ENCODE assay signal across 22 cellular contexts in the genomic region with DNA sequence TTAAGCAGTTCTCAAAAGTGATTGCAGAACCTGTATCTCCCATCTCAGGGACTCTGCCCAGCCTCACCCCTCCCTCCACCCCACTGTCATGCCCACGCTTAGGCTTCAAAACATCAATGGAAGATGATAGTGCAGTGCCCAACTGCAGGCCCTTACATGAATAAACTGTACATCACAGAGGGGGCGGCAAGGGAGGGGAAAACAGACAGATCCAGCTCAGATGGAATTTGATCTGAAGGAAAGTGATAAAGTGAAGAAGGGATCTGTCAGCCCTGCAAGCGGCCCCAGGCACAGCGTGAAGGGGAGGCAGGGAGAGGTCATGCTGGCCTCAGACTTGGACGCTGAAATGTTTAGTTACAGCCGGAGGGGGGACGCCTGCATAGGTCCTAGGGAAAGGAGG. TPM values are rescaled to one million over a fixed set of nuclear protein-coding genes. Genes with fewer than 3 reads are reported as not detected.
A peak's percentile ranks its signal among the peaks of the same experiment; 100 is the strongest.
DNase-seq lines count a peak whose midpoint lies in the region; ATAC-seq and TF ChIP-seq lines count a peak whose summit lies in the region.
"Had no signal": no experiment of that assay in that cellular context is flagged by ENCODE, and none has a peak within 500 bp of the region (broad histone marks: within the 10 kb centered on the region; RNA-seq: fewer than 3 reads in every experiment).

No MANE protein-coding gene starts in this region.

- no peak overlapping the region for H3K4me3 ChIP-seq in colonic mucosa
- no peak overlapping the region for H3K4me3 ChIP-seq in BE2C (ENCODE audit: low read depth, low read length)
- H3K4me3 ChIP-seq: A549, HAP-1 had no signal

- H3K27me3 ChIP-seq in colonic mucosa (no peaks in the 10 kb centered on the region), BE2C (no peaks in the 10 kb centered on the region)

- H3K4me1 Mint-ChIP-seq in neural crest cell (no peaks in the 10 kb centered on the region), type B pancreatic cell (ENCODE audit: unreplicated experiment) (peaks cover 4% of the 10 kb centered on the region)
- H3K4me1 Mint-ChIP-seq: CD4-positive, alpha-beta memory T cell had no signal

- H3K4me1 ChIP-seq in colonic mucosa (no peaks in the 10 kb centered on the region), BE2C (no peaks in the 10 kb centered on the region)
- H3K4me1 ChIP-seq: A549, HAP-1 had no signal

- no peak for TF ChIP-seq CTCF in colonic mucosa (IDR thresholded peaks at IDR 0.05)
- TF ChIP-seq CTCF in neural crest cell (conservative IDR thresholded peaks at IDR 0.05): no peak
- no peak for TF ChIP-seq CTCF in type B pancreatic cell (conservative IDR thresholded peaks at IDR 0.05)
- TF ChIP-seq CTCF in BE2C (IDR thresholded peaks at IDR 0.05; ENCODE audit: low read depth, low read length): no peak

- peak overlapping the region; percentile 67 for H3K27ac Mint-ChIP-seq in neural crest cell (ENCODE audit: unreplicated experiment)
- no peak overlapping the region for H3K27ac Mint-ChIP-seq in type B pancreatic cell
- H3K27ac Mint-ChIP-seq: CD4-positive, alpha-beta memory T cell; HFFc6 had no signal

- H3K9ac ChIP-seq in colonic mucosa (ENCODE audit: low read depth in 2 of 2, low read length in 2 of 2): no peak overlapping the region

- H3K9me3 Mint-ChIP-seq in neural crest cell: no peaks in the 10 kb centered on the region
- no peaks in the 10 kb centered on the region for H3K9me3 Mint-ChIP-seq in type B pancreatic cell
- H3K9me3 Mint-ChIP-seq: HFFc6 had no signal

- no peaks in the 10 kb centered on the region for H3K27me3 Mint-ChIP-seq in neural crest cell (ENCODE audit: low read depth)
- H3K27me3 Mint-ChIP-seq in type B pancreatic cell: no peaks in the 10 kb centered on the region

- no peak overlapping the region for H3K27ac ChIP-seq in colonic mucosa
- H3K27ac ChIP-seq: A549 had no signal

- intact Hi-C loops in colonic mucosa (cut with DNase I): no loop called here

- DNase-seq in colonic mucosa (peak; percentile 9), left kidney (ENCODE audit: low read depth, low spot score) (peak; percentile 69), neural crest cell (ENCODE audit: low read depth, low spot score) (no peak), type B pancreatic cell (ENCODE audit: extremely low spot score, unreplicated experiment) (peak; percentile 53), BE2C (no peak), NCI-H1417 (lab: John Stamatoyannopoulos, UW) (no peak)
- DNase-seq: 8988T; ACHN; AML-193; C1 segment of cervical spinal cord; Calu3; CD4-positive, alpha-beta memory T cell; COR-L47; DMS53; DMS79 treated with DMSO at 0.1 percent for 48 hours; GF-D8; GOT3; HFFc6 had no signal

- no peak for ATAC-seq in GM21737 (IDR thresholded peaks at IDR 0.05; ENCODE audit: unreplicated experiment)
- ATAC-seq: A549 had no signal

- no peak overlapping the region for H3K4me3 Mint-ChIP-seq in neural crest cell
- no peak overlapping the region for H3K4me3 Mint-ChIP-seq in type B pancreatic cell
- H3K4me3 Mint-ChIP-seq: CD4-positive, alpha-beta memory T cell; HFFc6 had no signal

- H3K36me3 ChIP-seq in colonic mucosa (no peaks in the 10 kb centered on the region), BE2C (no peaks in the 10 kb centered on the region)

- no peaks in the 10 kb centered on the region for H3K9me3 ChIP-seq in colonic mucosa
- no peaks in the 10 kb centered on the region for H3K9me3 ChIP-seq in BE2C
- H3K9me3 ChIP-seq: A549, HAP-1 had no signal

- H3K36me3 Mint-ChIP-seq in neural crest cell (ENCODE audit: low read depth): peaks cover 44% of the 10 kb centered on the region
- H3K36me3 Mint-ChIP-seq in type B pancreatic cell: peaks cover 46% of the 10 kb centered on the region
- H3K36me3 Mint-ChIP-seq: CD4-positive, alpha-beta memory T cell had no signal

RNA-seq across cellular contexts. Expression of a gene that starts 38.5 kb away (rescaled TPM):
- 10 to 100 TPM; 12.8 to 22.0 TPM for total RNA-seq in colonic mucosa
- total RNA-seq in neural crest cell: 75.6 and 77.9 TPM in 2 replicates
- total RNA-seq in type B pancreatic cell (ENCODE audit: low replicate concordance): 19.7 and 49.2 TPM in 2 replicates
- polyA plus RNA-seq in BE2C (2012; ENCODE audit: insufficient read depth, insufficient read length, low read depth): 1.1 TPM
- total RNA-seq: CD4-positive, alpha-beta memory T cell; Daoy had no signal
- polyA plus RNA-seq: CD4-positive, alpha-beta memory T cell had no signal

Comparison
In these comparisons a context has a peak if more than half of its experiments do, and no peak if none do; other contexts are left out.
1. DNase-seq: peak in colonic mucosa (single experiment), left kidney (single experiment) and type B pancreatic cell (single experiment); none in neural crest cell (single experiment), BE2C (single experiment) and NCI-H1417 (0 of 3).